Comparison of ENCODE assay signal across 8 cellular contexts in genomic region chr14:85528080-85528881, GRCh38. TPM values are rescaled to one million over a fixed set of nuclear protein-coding genes. Genes with fewer than 3 reads are reported as not detected.
DNase-seq lines count a peak whose midpoint lies in the region; ATAC-seq and TF ChIP-seq lines count a peak whose summit lies in the region.

No MANE protein-coding gene starts in this region.

- CTCF ChIA-PET in HEK293 (lab: Yijun Ruan, JAX): interaction anchor here (0.7 to 1.5 kb wide), 10 partner anchors 11 to 1006 kb away, joined by 3 to 4 read pairs (median 3); no protein-coding TSS in a partner anchor

- H3K27ac ChIP-seq in HEK293 (ENCODE audit: extremely low read depth, low read depth, low read length) (peak overlapping the region; percentile 95; the same call in 1 of the 2 replicates), SJCRH30 (peak overlapping the region; percentile 53; the same call in 1 of the 2 replicates)

- H3K4me1 Mint-ChIP-seq in activated T-cell treated with anti-CD3 and anti-CD28 coated beads, Interleukin-2, amount 50 U/mL, for 4 hours (ENCODE audit: low read depth): peaks cover 4% of the 10 kb centered on the region

- H3K36me3 Mint-ChIP-seq in activated T-cell treated with anti-CD3 and anti-CD28 coated beads, Interleukin-2, amount 50 U/mL, for 4 hours (ENCODE audit: insufficient read depth): no peaks in the 10 kb centered on the region

- peaks cover 43% of the 10 kb centered on the region for H3K27me3 Mint-ChIP-seq in activated T-cell treated with anti-CD3 and anti-CD28 coated beads, Interleukin-2, amount 50 U/mL, for 4 hours (ENCODE audit: low read depth)

- peak; percentile 40 to 63 for DNase-seq in SJCRH30
- DNase-seq in foreskin melanocyte: peak; percentile 82
- DNase-seq in occipital lobe (lab: John Stamatoyannopoulos, UW): peak; percentile 44
- no peak for DNase-seq in activated T-cell treated with anti-CD3 and anti-CD28 coated beads, Interleukin-2, amount 50 U/mL, for 4 hours
- no peak for DNase-seq in NCI-H1048 (lab: John Stamatoyannopoulos, UW)

- no peaks in the 10 kb centered on the region for H3K9me3 ChIP-seq in HEK293 (ENCODE audit: control insufficient read depth, insufficient read depth, low read depth, low read length)
- H3K9me3 ChIP-seq in SJCRH30 (replicated peaks): no peaks in the 10 kb centered on the region

- H3K36me3 ChIP-seq in HEK293 (ENCODE audit: control insufficient read depth in 2 of 2, insufficient read depth in 1 of 2, low read length in 2 of 2) (no peaks in the 10 kb centered on the region), SJCRH30 (no peaks in the 10 kb centered on the region)

- H3K4me3 ChIP-seq in HEK293 (ENCODE audit: low read depth, low read length) (peak overlapping the region; percentile 94), SJCRH30 (peak overlapping the region; percentile 96)

- ATAC-seq in activated T-cell treated with anti-CD3 and anti-CD28 coated beads, Interleukin-2, amount 50 U/mL, for 4 hours: no peak
- no peak for ATAC-seq in GM19463 (IDR thresholded peaks at IDR 0.05; ENCODE audit: unreplicated experiment)
- no peak for ATAC-seq in GM19397 (IDR thresholded peaks at IDR 0.05; ENCODE audit: unreplicated experiment)

- no peak for TF ChIP-seq CTCF in HEK293 (tag by site-specific recombination; IDR thresholded peaks at IDR 0.05)

- POLR2A ChIA-PET in HEK293 (lab: Yijun Ruan, JAX): no interaction called here

- no peak overlapping the region for H3K4me3 Mint-ChIP-seq in activated T-cell treated with anti-CD3 and anti-CD28 coated beads, Interleukin-2, amount 50 U/mL, for 4 hours

- H3K9me3 Mint-ChIP-seq in activated T-cell treated with anti-CD3 and anti-CD28 coated beads, Interleukin-2, amount 50 U/mL, for 4 hours: no peaks in the 10 kb centered on the region

- H3K4me1 ChIP-seq in HEK293 (ENCODE audit: control insufficient read depth, insufficient read depth, low read length) (peaks cover 13% of the 10 kb centered on the region), SJCRH30 (peaks cover 12% of the 10 kb centered on the region)

- no peaks in the 10 kb centered on the region for H3K27me3 ChIP-seq in SJCRH30

TF ChIP-seq in HEK293, 187 proteins besides CTCF, POLR2A, EP300 and RAD21:
- TF ChIP-seq EGR2 (tag by site-specific recombination; IDR thresholded peaks at IDR 0.05; ENCODE audit: low read depth) (no peak), ZBTB7A (tag by site-specific recombination; IDR thresholded peaks at IDR 0.05; ENCODE audit: low read depth) (no peak), ZSCAN23 (tag by site-specific recombination; IDR thresholded peaks at IDR 0.05) (no peak), ZNF785 (tag by site-specific recombination; IDR thresholded peaks at IDR 0.05) (no peak), ZNF701 (tag by site-specific recombination; IDR thresholded peaks at IDR 0.05) (no peak), ZNF26 (tag by site-specific recombination; IDR thresholded peaks at IDR 0.05) (no peak), ZNF132 (tag by site-specific recombination; IDR thresholded peaks at IDR 0.05; ENCODE audit: borderline replicate concordance) (no peak), ZNF707 (tag by site-specific recombination; IDR thresholded peaks at IDR 0.05) (no peak), ZNF501 (tag by site-specific recombination; IDR thresholded peaks at IDR 0.05) (no peak), ZNF561 (tag by site-specific recombination; IDR thresholded peaks at IDR 0.05; ENCODE audit: borderline replicate concordance) (no peak), ZNF792 (tag by site-specific recombination; IDR thresholded peaks at IDR 0.05) (no peak), ZNF529 (tag by site-specific recombination; IDR thresholded peaks at IDR 0.05; ENCODE audit: insufficient replicate concordance) (no peak), BCL11A (tag by site-specific recombination; IDR thresholded peaks at IDR 0.05; ENCODE audit: low read depth) (no peak), ZNF311 (tag by site-specific recombination; IDR thresholded peaks at IDR 0.05; ENCODE audit: borderline replicate concordance) (no peak)

RNA-seq across cellular contexts. Expression of gene FLRT2, which starts 1.7 kb away (rescaled TPM):
- 22.7 and 23.5 TPM in 2 replicates for total RNA-seq in SJCRH30 (2014; rRNA removed; shearing (Covaris generic))
- 154 TPM for total RNA-seq in occipital lobe
- total RNA-seq in activated T-cell treated with anti-CD3 and anti-CD28 coated beads, Interleukin-2, amount 50 U/mL, for 4 hours: under 1 TPM in 1 of 3 donors, not detected in 2; 0.18 TPM

Comparison
In these comparisons a context has a peak if more than half of its experiments do, and no peak if none do; other contexts are left out.
1. DNase-seq: peak in SJCRH30 (2 of 2), foreskin melanocyte (single experiment) and occipital lobe (single experiment); none in activated T-cell treated with anti-CD3 and anti-CD28 coated beads, Interleukin-2, amount 50 U/mL, for 4 hours (single experiment) and NCI-H1048 (single experiment).
2. RNA of gene FLRT2, which starts 1.7 kb away (total RNA-seq): 154 TPM in occipital lobe (single experiment) and 22.7 to 23.5 TPM in SJCRH30; 0.18 TPM in activated T-cell treated with anti-CD3 and anti-CD28 coated beads, Interleukin-2, amount 50 U/mL, for 4 hours; every median in the first group is over 10 times any median in the second.